Comparison of ENCODE assay signal across 14 cellular contexts in genomic region chr6:142290851-142291250, GRCh38. TPM values are rescaled to one million over a fixed set of nuclear protein-coding genes. Genes with fewer than 3 reads are reported as not detected.
DNase-seq lines count a peak whose midpoint lies in the region; ATAC-seq and TF ChIP-seq lines count a peak whose summit lies in the region.
"Had no signal": no experiment of that assay in that cellular context is flagged by ENCODE, and none has a peak within 500 bp of the region (broad histone marks: within the 10 kb centered on the region; RNA-seq: fewer than 3 reads in every experiment).

No MANE protein-coding gene starts in this region.

- DNase-seq in GM23338 (ENCODE audit: low spot score) = no peak
- no peak for DNase-seq in Panc1 (ENCODE audit: low read depth, low spot score)
- no peak for DNase-seq in hepatocyte (ENCODE audit: low spot score)
- no peak for DNase-seq in progenitor cell of endocrine pancreas (ENCODE audit: low spot score, unreplicated experiment)
- no peak for DNase-seq in HFFc6
- no peak for DNase-seq in NCI-H1092 treated with DMSO at 0.1 percent for 48 hours (lab: John Stamatoyannopoulos, UW)
- DNase-seq: C1 segment of cervical spinal cord; CD4-positive, alpha-beta memory T cell; COR-L47; DMS153; DND-41; H7; HCEC 1CT had no signal

- peaks cover 2% of the 10 kb centered on the region; the same call in 1 of the 3 replicates for H3K4me1 Mint-ChIP-seq in GM23338
- peaks cover 14% of the 10 kb centered on the region for H3K4me1 Mint-ChIP-seq in progenitor cell of endocrine pancreas (ENCODE audit: low read depth)
- no peaks in the 10 kb centered on the region for H3K4me1 Mint-ChIP-seq in HFFc6 (ENCODE audit: low read depth)
- H3K4me1 Mint-ChIP-seq: CD4-positive, alpha-beta memory T cell had no signal

- ATAC-seq in GM23338 = no peak
- peak; percentile 57; the same call in 1 of the 2 replicates for ATAC-seq in Panc1
- ATAC-seq in HG02571 (IDR thresholded peaks at IDR 0.05; ENCODE audit: unreplicated experiment) = no peak

- no peaks in the 10 kb centered on the region for H3K36me3 Mint-ChIP-seq in GM23338 (ENCODE audit: low read depth)
- peaks cover 1% of the 10 kb centered on the region for H3K36me3 Mint-ChIP-seq in progenitor cell of endocrine pancreas (ENCODE audit: insufficient read depth)
- no peaks in the 10 kb centered on the region for H3K36me3 Mint-ChIP-seq in HFFc6 (ENCODE audit: low read depth)
- H3K36me3 Mint-ChIP-seq: CD4-positive, alpha-beta memory T cell had no signal

- peak overlapping the region; percentile 88 for H2AFZ ChIP-seq in GM23338
- peak overlapping the region; percentile 21 for H2AFZ ChIP-seq in hepatocyte

- BruUV-seq in Panc1 (replicated peaks; lab: Mats Ljungman, UMichigan) = no TSS peak

- CTCF ChIA-PET in Panc1 (lab: Charles Lee) = no interaction called here

- intact Hi-C loops in Panc1 (cut with micrococcal nuclease; ENCODE audit: unreplicated experiment) = no loop called here

- in situ Hi-C loops in Panc1 (cut with HindIII; ENCODE audit: low pct_unique_long_range_greater_than_20kb, low sequenced_read_pairs) = no loop called here

- no peak overlapping the region for H3K27ac Mint-ChIP-seq in GM23338
- peak overlapping the region; percentile 9 for H3K27ac Mint-ChIP-seq in progenitor cell of endocrine pancreas
- H3K27ac Mint-ChIP-seq in HFFc6 = no peak overlapping the region

- WGBS in hepatocyte (ENCODE audit: low lambda C conversion rate, missing lambda C conversion rate) = 78% methylated on average over 5 of the region's 5 CpGs

- H3F3A ChIP-seq in GM23338 (replicated peaks; ENCODE audit: low read depth) = no peaks in the 10 kb centered on the region

- H3K79me2 ChIP-seq in GM23338 (replicated peaks; ENCODE audit: insufficient read depth) (no peaks in the 10 kb centered on the region), hepatocyte (no peaks in the 10 kb centered on the region)

- H3K9me2 ChIP-seq in GM23338 (ENCODE audit: insufficient read depth) (peaks cover 21% of the 10 kb centered on the region; the same call in 1 of the 2 replicates), hepatocyte (replicated peaks; ENCODE audit: insufficient read depth) (no peaks in the 10 kb centered on the region)

- no peaks in the 10 kb centered on the region for H3K27me3 ChIP-seq in GM23338 (ENCODE audit: insufficient read depth)
- H3K27me3 ChIP-seq in Panc1 (ENCODE audit: control insufficient read depth, insufficient read depth, low read length) = no peaks in the 10 kb centered on the region
- no peaks in the 10 kb centered on the region for H3K27me3 ChIP-seq in hepatocyte

- H3K27ac ChIP-seq in GM23338 (ENCODE audit: low read depth) = no peak overlapping the region
- peak overlapping the region; percentile 53; the same call in 1 of the 2 replicates for H3K27ac ChIP-seq in Panc1 (ENCODE audit: low read length)
- no peak overlapping the region for H3K27ac ChIP-seq in hepatocyte

- POLR2A ChIA-PET in Panc1 (lab: Charles Lee) = no interaction called here

- H3K4me1 ChIP-seq in GM23338 (ENCODE audit: insufficient read depth) (peaks cover 4% of the 10 kb centered on the region), Panc1 (ENCODE audit: control insufficient read depth, insufficient read depth, low read length) (no peaks in the 10 kb centered on the region), hepatocyte (ENCODE audit: insufficient read depth) (peaks cover 4% of the 10 kb centered on the region)

- H4K20me1 ChIP-seq in GM23338 (replicated peaks; ENCODE audit: insufficient read depth) (no peaks in the 10 kb centered on the region), hepatocyte (ENCODE audit: insufficient read depth, poor library complexity, severe bottlenecking) (no peaks in the 10 kb centered on the region)

- no peaks in the 10 kb centered on the region for H3K9me3 Mint-ChIP-seq in GM23338
- H3K9me3 Mint-ChIP-seq in progenitor cell of endocrine pancreas (ENCODE audit: low read depth) = peaks cover 7% of the 10 kb centered on the region
- H3K9me3 Mint-ChIP-seq in HFFc6 = no peaks in the 10 kb centered on the region

- H3K4me3 ChIP-seq in GM23338 (no peak overlapping the region), Panc1 (ENCODE audit: low read depth in 2 of 2, low read length in 2 of 2) (no peak overlapping the region), hepatocyte (no peak overlapping the region)

- no peaks in the 10 kb centered on the region for H3K27me3 Mint-ChIP-seq in GM23338 (ENCODE audit: insufficient read depth, low read depth, poor library complexity)
- H3K27me3 Mint-ChIP-seq in progenitor cell of endocrine pancreas = no peaks in the 10 kb centered on the region
- no peaks in the 10 kb centered on the region for H3K27me3 Mint-ChIP-seq in HFFc6 (ENCODE audit: insufficient read depth)

- TF ChIP-seq CTCF in GM23338 (conservative IDR thresholded peaks at IDR 0.05; ENCODE audit: low read depth in 2 of 2) (no peak), Panc1 (IDR thresholded peaks at IDR 0.05) (no peak), hepatocyte (IDR thresholded peaks at IDR 0.05; ENCODE audit: poor library complexity) (no peak), progenitor cell of endocrine pancreas (IDR thresholded peaks at IDR 0.05; ENCODE audit: unreplicated experiment) (no peak), HFFc6 (IDR thresholded peaks at IDR 0.05) (no peak)

- H3K9me3 ChIP-seq in Panc1 (ENCODE audit: control insufficient read depth, insufficient read depth, low read depth, low read length) = no peaks in the 10 kb centered on the region
- no peaks in the 10 kb centered on the region for H3K9me3 ChIP-seq in hepatocyte (ENCODE audit: low read depth)

- H3K36me3 ChIP-seq in GM23338 (ENCODE audit: insufficient read depth) (no peaks in the 10 kb centered on the region), Panc1 (ENCODE audit: control insufficient read depth, insufficient read depth, low read length) (no peaks in the 10 kb centered on the region), hepatocyte (replicated peaks; ENCODE audit: insufficient read depth, low read depth) (no peaks in the 10 kb centered on the region)

- H3K4me3 Mint-ChIP-seq in GM23338 (no peak overlapping the region), progenitor cell of endocrine pancreas (ENCODE audit: low read depth) (no peak overlapping the region), HFFc6 (no peak overlapping the region)
- H3K4me3 Mint-ChIP-seq: CD4-positive, alpha-beta memory T cell had no signal

- H3K4me2 ChIP-seq in GM23338 (no peak overlapping the region), hepatocyte (no peak overlapping the region)

TF ChIP-seq in GM23338, 12 proteins besides CTCF, POLR2A, EP300 and RAD21:
- no peak for TF ChIP-seq NANOG (IDR thresholded peaks at IDR 0.05; ENCODE audit: borderline replicate concordance)
TF ChIP-seq in GM23338: peak in this region for 0.

RNA-seq across cellular contexts. Expression of gene ADGRG6, which starts 11.0 kb away (rescaled TPM):
- 4.9 and 7.7 TPM in 2 replicates for total RNA-seq in GM23338 (2014; rRNA removed; shearing (Covaris generic))
- 1.3 and 1.8 TPM in 2 replicates for polyA plus RNA-seq in GM23338 (2016; fragmentation: Nextera tagmentation; extraction: Ambion mirVana)
- 259 TPM for total RNA-seq in Panc1 (2021; ENCODE audit: unreplicated experiment)
- polyA plus RNA-seq in Panc1 (2012; ENCODE audit: insufficient read length) = 87.8 TPM
- 59.5 and 92.0 TPM in 2 replicates for total RNA-seq in hepatocyte
- 13.9 and 15.0 TPM in 2 replicates for polyA plus RNA-seq in hepatocyte
- 126 and 139 TPM in 2 replicates for total RNA-seq in progenitor cell of endocrine pancreas
- 10 to 100 TPM; 27.4 to 73.2 (median 29.7) TPM for total RNA-seq in HFFc6 (2021; fragmentation: NEBNext Ultra II Directional; extraction: Animal tissue kit (Norgen Biotek cat#: 25700))
- polyA plus RNA-seq: CD4-positive, alpha-beta memory T cell had no signal
